Comparison of ENCODE assay signal across 1 cellular context in genomic region chr6:119110601-119111548, GRCh38.
A peak's percentile ranks its signal among the peaks of the same experiment; 100 is the strongest.
TF ChIP-seq lines count a peak whose summit lies in the region.

No MANE protein-coding gene starts in this region.

TF ChIP-seq in K562, 482 proteins besides CTCF, POLR2A, EP300 and RAD21 (continued from another document):
- no peak for TF ChIP-seq ZBTB2 (IDR thresholded peaks at IDR 0.05)
- TF ChIP-seq SMC3 (conservative IDR thresholded peaks at IDR 0.05; ENCODE audit: insufficient read depth, low read depth, low read length) = peak; percentile 90
- peak; percentile 78; the same call in 1 of the 2 replicates for TF ChIP-seq CC2D1A (IDR thresholded peaks at IDR 0.05)
- no peak for TF ChIP-seq TAL1 (IDR thresholded peaks at IDR 0.05)
- TF ChIP-seq ZNF655 (CRISPR knock-in tag; IDR thresholded peaks at IDR 0.05) = no peak
- TF ChIP-seq MAFF (IDR thresholded peaks at IDR 0.05; ENCODE audit: low read length) = no peak
- no peak for TF ChIP-seq MXD1 (CRISPR knock-in tag; IDR thresholded peaks at IDR 0.05; ENCODE audit: borderline replicate concordance, poor library complexity, severe bottlenecking)
- no peak for TF ChIP-seq GTF2A2 (tag; IDR thresholded peaks at IDR 0.05)
- no peak for TF ChIP-seq ATF3 (IDR thresholded peaks at IDR 0.05)
- no peak for TF ChIP-seq ATF3 (CRISPR knock-in tag; conservative IDR thresholded peaks at IDR 0.05)
- no peak for TF ChIP-seq ZNF140 (CRISPR knock-in tag; IDR thresholded peaks at IDR 0.05)
- TF ChIP-seq ZNF639 (CRISPR knock-in tag; conservative IDR thresholded peaks at IDR 0.05 in 1 of 2, IDR thresholded peaks at IDR 0.05 in 1 of 2) = no peak
- TF ChIP-seq BRD4 (IDR thresholded peaks at IDR 0.05) = no peak
- TF ChIP-seq ZNF551 (CRISPR knock-in tag; IDR thresholded peaks at IDR 0.05) = no peak
- TF ChIP-seq HDAC1 (IDR thresholded peaks at IDR 0.05) = no peak
- TF ChIP-seq U2AF2 (optimal IDR thresholded peaks at IDR 0.05; ENCODE audit: low read depth, low read length) = no peak
- TF ChIP-seq ZNF224 (CRISPR knock-in tag; IDR thresholded peaks at IDR 0.05) = no peak
- peak; percentile 78 for TF ChIP-seq BRD9 (IDR thresholded peaks at IDR 0.05; ENCODE audit: low read depth, partially characterized antibody)
- TF ChIP-seq RFX5 (IDR thresholded peaks at IDR 0.05; ENCODE audit: low read depth, low read length) = no peak
- TF ChIP-seq RNF2 (IDR thresholded peaks at IDR 0.05) = no peak
- TF ChIP-seq NBN (IDR thresholded peaks at IDR 0.05; ENCODE audit: low read depth) = no peak
- no peak for TF ChIP-seq ZBTB33 (CRISPR knock-in tag; IDR thresholded peaks at IDR 0.05)
- TF ChIP-seq MAZ (CRISPR knock-in tag; conservative IDR thresholded peaks at IDR 0.05 in 1 of 2, IDR thresholded peaks at IDR 0.05 in 1 of 2) = peak in 1 of 2 experiments; percentile 41; a peak in 1 of 4 replicates
- TF ChIP-seq TBL1XR1 (IDR thresholded peaks at IDR 0.05; ENCODE audit: low read length in 2 of 2) = no peak
- TF ChIP-seq SLC30A9 (CRISPR knock-in tag; IDR thresholded peaks at IDR 0.05) = no peak
- no peak for TF ChIP-seq HNRNPLL (IDR thresholded peaks at IDR 0.05; ENCODE audit: low read depth, low read length, poor library complexity, severe bottlenecking)
- no peak for TF ChIP-seq SREBF1 (IDR thresholded peaks at IDR 0.05; ENCODE audit: borderline replicate concordance, low read depth, low read length)
- TF ChIP-seq CEBPB (tag; IDR thresholded peaks at IDR 0.05) = peak; percentile 13; the same call in 1 of the 2 replicates
- TF ChIP-seq ZSCAN32 (CRISPR knock-in tag; IDR thresholded peaks at IDR 0.05) = no peak
- no peak for TF ChIP-seq NR2F6 (CRISPR knock-in tag; IDR thresholded peaks at IDR 0.05)
- TF ChIP-seq ELF4 (CRISPR knock-in tag; IDR thresholded peaks at IDR 0.05) = no peak
- TF ChIP-seq FOS (IDR thresholded peaks at IDR 0.05; ENCODE audit: extremely low read depth, insufficient read length) = no peak
- TF ChIP-seq KLF13 (tag; IDR thresholded peaks at IDR 0.05; ENCODE audit: borderline replicate concordance, low read depth) = no peak
- TF ChIP-seq ZHX1 (conservative IDR thresholded peaks at IDR 0.05; ENCODE audit: low read length) = no peak
- TF ChIP-seq ZNF764 (CRISPR knock-in tag; IDR thresholded peaks at IDR 0.05; ENCODE audit: low read depth) = no peak
- TF ChIP-seq SNRNP70 (optimal IDR thresholded peaks at IDR 0.05; ENCODE audit: low read depth, low read length) = no peak
- TF ChIP-seq ZNF699 (CRISPR knock-in tag; IDR thresholded peaks at IDR 0.05; ENCODE audit: insufficient replicate concordance) = no peak
- TF ChIP-seq CCNT2 (IDR thresholded peaks at IDR 0.05; ENCODE audit: borderline replicate concordance, extremely low read depth, insufficient read length, low read depth, low read length) = no peak
